In genomic region chr11:10515418-10515817, GRCh38 we compare ENCODE assay signal across 1 cellular context.
TF ChIP-seq lines count a peak whose summit lies in the region.

No MANE protein-coding gene starts in this region.

TF ChIP-seq in WTC11, 78 proteins besides CTCF, POLR2A, EP300 and RAD21:
- TF ChIP-seq MLX (CRISPR knock-in tag; IDR thresholded peaks at IDR 0.05) (no peak), ZNF317 (CRISPR knock-in tag; IDR thresholded peaks at IDR 0.05; ENCODE audit: borderline replicate concordance, low read depth) (no peak), GTF2I (CRISPR knock-in tag; conservative IDR thresholded peaks at IDR 0.05) (no peak), SP1 (CRISPR knock-in tag; conservative IDR thresholded peaks at IDR 0.05) (no peak), ZNF263 (CRISPR knock-in tag; IDR thresholded peaks at IDR 0.05; ENCODE audit: low read depth) (no peak), ZNF121 (CRISPR knock-in tag; IDR thresholded peaks at IDR 0.05) (no peak), CDX4 (CRISPR knock-in tag; IDR thresholded peaks at IDR 0.05; ENCODE audit: borderline replicate concordance) (no peak), TEAD4 (CRISPR knock-in tag; IDR thresholded peaks at IDR 0.05) (no peak), ETV6 (CRISPR knock-in tag; IDR thresholded peaks at IDR 0.05) (no peak), SOX15 (CRISPR knock-in tag; IDR thresholded peaks at IDR 0.05) (no peak), ZNF281 (CRISPR knock-in tag; IDR thresholded peaks at IDR 0.05) (no peak), PRDM15 (CRISPR knock-in tag; IDR thresholded peaks at IDR 0.05) (no peak), ATF6 (CRISPR knock-in tag; IDR thresholded peaks at IDR 0.05) (no peak), NR1H2 (CRISPR knock-in tag; IDR thresholded peaks at IDR 0.05) (no peak), IRF1 (CRISPR knock-in tag; IDR thresholded peaks at IDR 0.05) (no peak), MXD4 (CRISPR knock-in tag; IDR thresholded peaks at IDR 0.05; ENCODE audit: borderline replicate concordance) (no peak), NR3C1 (CRISPR knock-in tag; conservative IDR thresholded peaks at IDR 0.05; ENCODE audit: low read depth) (no peak), USF1 (CRISPR knock-in tag; IDR thresholded peaks at IDR 0.05) (no peak)
